In genomic region chr9:114331229-114332195, GRCh38 we compare ENCODE assay signal across 6 cellular contexts. TPM values are rescaled to one million over a fixed set of nuclear protein-coding genes. Genes with fewer than 3 reads are reported as not detected.
"Had no signal": no experiment of that assay in that cellular context is flagged by ENCODE, and none has a peak within 500 bp of the region (broad histone marks: within the 10 kb centered on the region; RNA-seq: fewer than 3 reads in every experiment).

No MANE protein-coding gene starts in this region.

RNA-seq across cellular contexts. Expression of gene ORM2, which starts 1.8 kb away (rescaled TPM):
- total RNA-seq: activated CD4-positive, alpha-beta memory T cell treated with anti-CD3 and anti-CD28 coated beads for 36 hours; mammary epithelial cell; psoas muscle; right cardiac atrium; SJSA1 had no signal
- polyA plus RNA-seq: keratinocyte, mammary epithelial cell had no signal

RNA-seq across cellular contexts. Expression of gene ORM1, which starts 8.6 kb away (rescaled TPM):
- total RNA-seq: activated CD4-positive, alpha-beta memory T cell treated with anti-CD3 and anti-CD28 coated beads for 36 hours; mammary epithelial cell; SJSA1 had no signal
- polyA plus RNA-seq: keratinocyte, mammary epithelial cell had no signal
